Comparison of ENCODE assay signal across 36 cellular contexts in genomic region chr6:119636060-119636459, GRCh38.
"Had no signal": no experiment of that assay in that cellular context is flagged by ENCODE, and none has a peak within 500 bp of the region (broad histone marks: within the 10 kb centered on the region; RNA-seq: fewer than 3 reads in every experiment).

No MANE protein-coding gene starts in this region.

- H3K36me3 Mint-ChIP-seq: activated CD4-positive, alpha-beta memory T cell treated with anti-CD3 and anti-CD28 coated beads for 36 hours; activated naive CD4-positive, alpha-beta T cell treated with anti-CD3 and anti-CD28 coated beads, Interleukin-2, amount 10 ng/mL, durations not matched to agents 7 days and 5 days; activated naive CD4-positive, alpha-beta T cell treated with anti-CD3 and anti-CD28 coated beads, Interleukin-2, amount 50 U/mL, for 24 hours; activated naive CD8-positive, alpha-beta T cell; activated naive CD8-positive, alpha-beta T cell treated with anti-CD3 and anti-CD28 coated beads, Interleukin-2, amount 10 ng/mL, durations not matched to agents 7 days and 5 days; brain had no signal

- H3K4me1 Mint-ChIP-seq: activated B cell treated with CpG ODN at 0.5 μM for 24 hours; activated naive CD4-positive, alpha-beta T cell treated with anti-CD3 and anti-CD28 coated beads, Interleukin-2, amount 10 ng/mL, durations not matched to agents 7 days and 5 days; activated naive CD4-positive, alpha-beta T cell treated with anti-CD3 and anti-CD28 coated beads, Interleukin-2, amount 50 U/mL, for 24 hours; brain; central memory CD8-positive, alpha-beta T cell had no signal

- H3K4me1 ChIP-seq: ascending aorta had no signal

- H3K4me3 ChIP-seq: ascending aorta, cardiac muscle cell had no signal

- H3K36me3 ChIP-seq: ascending aorta, cardiac muscle cell had no signal

- H3K4me3 Mint-ChIP-seq: activated B cell treated with CpG ODN at 0.5 μM for 24 hours; activated CD4-positive, alpha-beta memory T cell treated with anti-CD3 and anti-CD28 coated beads for 36 hours; activated CD4-positive, alpha-beta T cell treated with anti-CD3 and anti-CD28 coated beads, Interleukin-2, amount 10 ng/mL, durations not matched to agents 24 days and 14 days; activated CD8-positive, alpha-beta T cell treated with anti-CD3 and anti-CD28 coated beads for 36 hours; activated naive CD4-positive, alpha-beta T cell treated with anti-CD3 and anti-CD28 coated beads, Interleukin-2, amount 10 ng/mL, durations not matched to agents 7 days and 5 days; activated naive CD4-positive, alpha-beta T cell treated with anti-CD3 and anti-CD28 coated beads, Interleukin-2, amount 50 U/mL, for 24 hours; activated naive CD8-positive, alpha-beta T cell; activated naive CD8-positive, alpha-beta T cell treated with anti-CD3 and anti-CD28 coated beads, Interleukin-2, amount 10 ng/mL, durations not matched to agents 7 days and 5 days; activated naive CD8-positive, alpha-beta T cell treated with anti-CD3 and anti-CD28 coated beads, Interleukin-2, amount 50 U/mL, for 24 hours; activated T-cell treated with anti-CD3 and anti-CD28 coated beads, Interleukin-2, amount 50 U/mL, for 24 hours; brain; central memory CD8-positive, alpha-beta T cell; T-helper 1 cell treated with Interleukin-12 subunit alpha and Interleukin-12 subunit beta and Interleukin-4 antibody, amounts not matched to agents 30 μg/mL and 1 μg/mL, for 36 hours; T-helper 2 cell treated with Interferon-gamma antibody and Interleukin-4, amounts not matched to agents 5 μg/mL and 100 μg/mL, for 36 hours had no signal

- H3K27ac ChIP-seq: ascending aorta, cardiac muscle cell, VCaP had no signal

- FAIRE-seq: bronchial epithelial cell, TTC549 had no signal

- DNase-seq: activated B cell treated with CpG ODN at 0.5 μM for 24 hours; activated CD4-positive, alpha-beta memory T cell treated with anti-CD3 and anti-CD28 coated beads for 36 hours; activated CD4-positive, alpha-beta T cell treated with anti-CD3 and anti-CD28 coated beads for 4 hours; activated CD4-positive, alpha-beta T cell treated with anti-CD3 and anti-CD28 coated beads, Interleukin-2, amount 10 ng/mL, durations not matched to agents 24 days and 14 days; activated CD4-positive, alpha-beta T cell treated with anti-CD3 and anti-CD28 coated beads, Interleukin-2, amount 50 U/mL, for 1 hour; activated CD4-positive, alpha-beta T cell treated with anti-CD3 and anti-CD28 coated beads, Interleukin-2, amount 50 U/mL, for 4 hours; activated CD4-positive, CD25-positive, alpha-beta regulatory T cell treated with anti-CD3 and anti-CD28 coated beads, Interleukin-2, amount 50 U/mL, for 72 hours; activated CD8-positive, alpha-beta memory T cell treated with anti-CD3 and anti-CD28 coated beads, Interleukin-2, amount 50 U/mL, for 4 hours; activated CD8-positive, alpha-beta T cell treated with anti-CD3 and anti-CD28 coated beads for 36 hours; activated effector memory CD4-positive, alpha-beta T cell treated with Interleukin-2 at 50 U/mL for 16 hours; activated gamma-delta T cell; activated naive CD4-positive, alpha-beta T cell treated with anti-CD3 and anti-CD28 coated beads, Interleukin-2, amount 10 ng/mL, durations not matched to agents 7 days and 5 days; activated naive CD4-positive, alpha-beta T cell treated with Interleukin-2 at 50 U/mL for 16 hours; activated naive CD8-positive, alpha-beta T cell treated with anti-CD3 and anti-CD28 coated beads, Interleukin-2, amount 10 ng/mL, durations not matched to agents 7 days and 5 days; activated naive CD8-positive, alpha-beta T cell treated with anti-CD3 and anti-CD28 coated beads, Interleukin-2, amount 50 U/mL, for 24 hours; activated T-cell treated with anti-CD3 and anti-CD28 coated beads for 4 hours; activated T-cell treated with anti-CD3 and anti-CD28 coated beads, Interleukin-2, amount 50 U/mL, for 24 hours; activated T-cell treated with anti-CD3 and anti-CD28 coated beads, Interleukin-2, amount 50 U/mL, for 48 hours; amygdala; anterior cingulate cortex; caudate nucleus; cerebellar nuclear complex; T-helper 2 cell; T-helper 9 cell had no signal

- H3K9me3 Mint-ChIP-seq: activated CD4-positive, alpha-beta memory T cell treated with anti-CD3 and anti-CD28 coated beads for 36 hours; activated CD4-positive, alpha-beta T cell treated with anti-CD3 and anti-CD28 coated beads, Interleukin-2, amount 10 ng/mL, durations not matched to agents 24 days and 14 days; activated CD8-positive, alpha-beta T cell treated with anti-CD3 and anti-CD28 coated beads for 36 hours; activated naive CD4-positive, alpha-beta T cell treated with anti-CD3 and anti-CD28 coated beads, Interleukin-2, amount 10 ng/mL, durations not matched to agents 7 days and 5 days; activated naive CD4-positive, alpha-beta T cell treated with anti-CD3 and anti-CD28 coated beads, Interleukin-2, amount 50 U/mL, for 24 hours; activated naive CD8-positive, alpha-beta T cell treated with anti-CD3 and anti-CD28 coated beads, Interleukin-2, amount 10 ng/mL, durations not matched to agents 7 days and 5 days; activated T-cell treated with anti-CD3 and anti-CD28 coated beads, Interleukin-2, amount 50 U/mL, for 24 hours; activated T-helper 2 cell treated with anti-CD3 and anti-CD28 coated beads, Interferon-gamma antibody, Interleukin-2, Interleukin-4, amounts not matched to agents 10 μg/mL and 5 μg/mL and 100 μg/mL, durations not matched to agents 14 hours and 24 hours and 36 hours; central memory CD8-positive, alpha-beta T cell; T-helper 1 cell treated with Interleukin-12 subunit alpha and Interleukin-12 subunit beta and Interleukin-4 antibody, amounts not matched to agents 30 μg/mL and 1 μg/mL, for 36 hours; T-helper 2 cell treated with Interferon-gamma antibody and Interleukin-4, amounts not matched to agents 5 μg/mL and 100 μg/mL, for 36 hours had no signal

- H3K27ac Mint-ChIP-seq: activated B cell treated with CpG ODN at 0.5 μM for 24 hours; activated CD4-positive, alpha-beta memory T cell treated with anti-CD3 and anti-CD28 coated beads for 36 hours; activated CD4-positive, alpha-beta T cell treated with anti-CD3 and anti-CD28 coated beads, Interleukin-2, amount 10 ng/mL, durations not matched to agents 24 days and 14 days; activated CD8-positive, alpha-beta T cell treated with anti-CD3 and anti-CD28 coated beads for 36 hours; activated naive CD4-positive, alpha-beta T cell treated with anti-CD3 and anti-CD28 coated beads, Interleukin-2, amount 10 ng/mL, durations not matched to agents 7 days and 5 days; activated naive CD4-positive, alpha-beta T cell treated with anti-CD3 and anti-CD28 coated beads, Interleukin-2, amount 50 U/mL, for 24 hours; activated naive CD8-positive, alpha-beta T cell; activated naive CD8-positive, alpha-beta T cell treated with anti-CD3 and anti-CD28 coated beads, Interleukin-2, amount 10 ng/mL, durations not matched to agents 7 days and 5 days; activated naive CD8-positive, alpha-beta T cell treated with anti-CD3 and anti-CD28 coated beads, Interleukin-2, amount 50 U/mL, for 24 hours; activated T-cell treated with anti-CD3 and anti-CD28 coated beads, Interleukin-2, amount 50 U/mL, for 24 hours; activated T-helper 2 cell treated with anti-CD3 and anti-CD28 coated beads, Interferon-gamma antibody, Interleukin-2, Interleukin-4, amounts not matched to agents 10 μg/mL and 5 μg/mL and 100 μg/mL, durations not matched to agents 14 hours and 24 hours and 36 hours; brain; T-helper 1 cell treated with Interleukin-12 subunit alpha and Interleukin-12 subunit beta and Interleukin-4 antibody, amounts not matched to agents 30 μg/mL and 1 μg/mL, for 36 hours; T-helper 2 cell treated with Interferon-gamma antibody and Interleukin-4, amounts not matched to agents 5 μg/mL and 100 μg/mL, for 36 hours had no signal

- ATAC-seq: activated CD8-positive, alpha-beta T cell treated with anti-CD3 and anti-CD28 coated beads for 36 hours; activated naive CD8-positive, alpha-beta T cell treated with anti-CD3 and anti-CD28 coated beads, Interleukin-2, amount 50 U/mL, for 24 hours had no signal

- H3K27me3 Mint-ChIP-seq: activated CD4-positive, alpha-beta memory T cell treated with anti-CD3 and anti-CD28 coated beads for 36 hours; activated CD8-positive, alpha-beta T cell treated with anti-CD3 and anti-CD28 coated beads for 36 hours; activated naive CD4-positive, alpha-beta T cell treated with anti-CD3 and anti-CD28 coated beads, Interleukin-2, amount 10 ng/mL, durations not matched to agents 7 days and 5 days; activated naive CD4-positive, alpha-beta T cell treated with anti-CD3 and anti-CD28 coated beads, Interleukin-2, amount 50 U/mL, for 24 hours; activated naive CD8-positive, alpha-beta T cell; activated naive CD8-positive, alpha-beta T cell treated with anti-CD3 and anti-CD28 coated beads, Interleukin-2, amount 50 U/mL, for 24 hours; activated T-cell treated with anti-CD3 and anti-CD28 coated beads, Interleukin-2, amount 50 U/mL, for 24 hours; brain had no signal

- H3K27me3 ChIP-seq: ascending aorta, cardiac muscle cell had no signal
